Comparison of ENCODE assay signal across 8 cellular contexts in the genomic region with DNA sequence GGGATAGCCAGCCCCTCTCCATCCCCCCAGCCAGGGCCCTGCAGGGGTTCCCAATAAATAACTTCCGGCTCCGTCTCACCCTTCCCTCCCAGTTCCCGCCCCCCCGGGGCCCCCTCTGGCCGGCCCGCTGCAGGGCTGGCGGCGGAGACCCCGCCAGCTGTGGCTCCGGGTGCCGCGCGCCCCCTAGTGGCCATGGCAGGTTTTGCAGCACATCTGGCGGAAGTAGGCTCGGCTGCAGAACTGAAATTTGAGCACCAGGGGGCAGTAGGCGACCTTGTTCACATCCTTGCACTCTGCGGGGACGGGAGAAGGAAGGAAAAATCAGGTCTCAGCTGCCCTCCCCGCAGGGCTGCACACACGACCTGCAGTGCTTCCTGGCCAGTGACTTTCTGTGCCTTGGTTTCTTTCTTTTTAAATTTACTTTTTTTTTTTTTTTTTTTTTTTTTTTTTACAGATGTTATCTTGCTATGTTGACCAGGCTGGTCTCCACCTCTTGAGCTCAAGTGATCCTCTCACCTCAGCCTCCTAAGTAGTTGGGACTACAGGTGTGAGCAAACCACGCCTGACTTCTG. TPM values are rescaled to one million over a fixed set of nuclear protein-coding genes. Genes with fewer than 3 reads are reported as not detected.
DNase-seq lines count a peak whose midpoint lies in the region; ATAC-seq and TF ChIP-seq lines count a peak whose summit lies in the region.

No MANE protein-coding gene starts in this region.

- TF ChIP-seq CTCF in BE2C (IDR thresholded peaks at IDR 0.05; ENCODE audit: low read depth, low read length) = peak; percentile 98
- TF ChIP-seq CTCF in GM20000 (IDR thresholded peaks at IDR 0.05; ENCODE audit: extremely low read depth, missing control alignments) = peak; percentile 99

- DNase-seq in BE2C = peak; percentile 84
- DNase-seq in GM20000 (ENCODE audit: low spot score) = peak; percentile 90
- peak; percentile 80 for DNase-seq in NCI-H2196 (lab: John Stamatoyannopoulos, UW; ENCODE audit: unreplicated experiment)
- peak; percentile 81 for DNase-seq in activated CD4-positive, alpha-beta T cell treated with anti-CD3 and anti-CD28 coated beads for 24 hours (ENCODE audit: low read depth in 2 of 2)
- peak; percentile 52 for DNase-seq in cerebellar cortex (ENCODE audit: low spot score)
- peak; percentile 83 for DNase-seq in left lobe of liver (ENCODE audit: low spot score)
- peak; percentile 70 to 79 (median 76) for DNase-seq in stimulated activated CD4-positive, alpha-beta T cell treated with anti-CD3 and anti-CD28 coated beads, TNF-alpha, amount 100 ng/mL, for 24 hours (ENCODE audit: low read depth in 3 of 3)

- H3K4me3 ChIP-seq in BE2C (ENCODE audit: low read depth, low read length) = no peak overlapping the region

- ATAC-seq in left lobe of liver = peak; percentile 90
- no peak for ATAC-seq in GM19395 (IDR thresholded peaks at IDR 0.05; ENCODE audit: unreplicated experiment)

- H3K9me3 ChIP-seq in BE2C = no peaks in the 10 kb centered on the region

- H3K27me3 ChIP-seq in BE2C = peaks cover 11% of the 10 kb centered on the region

- H3K4me1 ChIP-seq in BE2C = no peaks in the 10 kb centered on the region

- no peaks in the 10 kb centered on the region for H3K36me3 ChIP-seq in BE2C

RNA-seq across cellular contexts. Expression of a gene that starts 3.6 kb away (rescaled TPM):
- not detected for polyA plus RNA-seq in BE2C (2012; ENCODE audit: insufficient read depth, insufficient read length, low read depth)
- total RNA-seq in left lobe of liver = 9.5 TPM

RNA-seq across cellular contexts. Expression of a gene that starts 29.7 kb away (rescaled TPM):
- 1.4 TPM for polyA plus RNA-seq in BE2C (2012; ENCODE audit: insufficient read depth, insufficient read length, low read depth)
- total RNA-seq in left lobe of liver = 12.0 TPM

RNA-seq across cellular contexts. Expression of a gene that starts 49.6 kb away (rescaled TPM):
- not detected for polyA plus RNA-seq in BE2C (2012; ENCODE audit: insufficient read depth, insufficient read length, low read depth)
- total RNA-seq in left lobe of liver = not detected
